ENCODE assay signal across 8 cellular contexts in genomic region chr1:169107673-169108160, GRCh38. TPM values are rescaled to one million over a fixed set of nuclear protein-coding genes. Genes with fewer than 3 reads are reported as not detected.
DNase-seq lines count a peak whose midpoint lies in the region; ATAC-seq and TF ChIP-seq lines count a peak whose summit lies in the region.

No MANE protein-coding gene starts in this region.

- peak overlapping the region; percentile 96 for H3K9ac ChIP-seq in muscle layer of colon (ENCODE audit: low read length)

- H3K27ac Mint-ChIP-seq in dendritic cell treated with granulocyte-macrophage colony-stimulating factor and Interleukin-4, amounts not matched to agents 40 ng/mL and 50 ng/mL, for 4 days, result peak overlapping the region; percentile 92

- peaks cover 25% of the 10 kb centered on the region for H3K36me3 Mint-ChIP-seq in dendritic cell treated with granulocyte-macrophage colony-stimulating factor and Interleukin-4, amounts not matched to agents 40 ng/mL and 50 ng/mL, for 4 days (ENCODE audit: low read depth)

- H3K27ac ChIP-seq in muscle layer of colon (ENCODE audit: low read depth, low read length), result peak overlapping the region; percentile 84
- H3K27ac ChIP-seq in vagina, result peak overlapping the region; percentile 20

- no peaks in the 10 kb centered on the region for H3K9me3 Mint-ChIP-seq in dendritic cell treated with granulocyte-macrophage colony-stimulating factor and Interleukin-4, amounts not matched to agents 40 ng/mL and 50 ng/mL, for 4 days

- DNase-seq in DMS53 (lab: John Stamatoyannopoulos, UW) (peak; percentile 54), NCI-H69 (lab: John Stamatoyannopoulos, UW) (peak; percentile 48), vagina (ENCODE audit: extremely low spot score in 2 of 2) (no peak), NCI-H774 (lab: John Stamatoyannopoulos, UW) (no peak), lower leg skin (ENCODE audit: low spot score in 2 of 2) (no peak)

- ATAC-seq in GM18519 (IDR thresholded peaks at IDR 0.05; ENCODE audit: low FRiP score, unreplicated experiment), result no peak

- no peaks in the 10 kb centered on the region for H3K9me3 ChIP-seq in muscle layer of colon (ENCODE audit: low read length)
- H3K9me3 ChIP-seq in vagina, result no peaks in the 10 kb centered on the region

- H3K36me3 ChIP-seq in muscle layer of colon (ENCODE audit: insufficient read depth, low read length) (peaks cover 15% of the 10 kb centered on the region), vagina (no peaks in the 10 kb centered on the region)

- peaks cover 50% of the 10 kb centered on the region for H3K4me1 ChIP-seq in muscle layer of colon (ENCODE audit: insufficient read depth, low read length)
- peaks cover 18% of the 10 kb centered on the region for H3K4me1 ChIP-seq in vagina

- intact Hi-C loops in dendritic cell treated with granulocyte-macrophage colony-stimulating factor and Interleukin-4, amounts not matched to agents 40 ng/mL and 50 ng/mL, for 4 days (cut with micrococcal nuclease), result loop anchor here (5.0 kb wide), 2 partner anchors 65 to 130 kb away; no protein-coding TSS in a partner anchor
- intact Hi-C loops in vagina (cut with DNase I), result no loop called here
- intact Hi-C loops in lower leg skin (cut with DNase I; ENCODE audit: low total_unique reads), result no loop called here

- no peaks in the 10 kb centered on the region for H3K27me3 ChIP-seq in muscle layer of colon (ENCODE audit: control insufficient read depth in 1 of 2, insufficient read depth in 2 of 2, low read length in 2 of 2)
- no peaks in the 10 kb centered on the region for H3K27me3 ChIP-seq in vagina

- 59 to 66% methylated on average over 7 of the region's 7 CpGs for WGBS in lower leg skin, 2 donors

- peak overlapping the region; percentile 82 to 88 for H3K4me3 ChIP-seq in muscle layer of colon (ENCODE audit: low read depth in 1 of 2, low read length in 2 of 2)
- peak overlapping the region; percentile 63 to 68 for H3K4me3 ChIP-seq in vagina
- H3K4me3 ChIP-seq in lower leg skin (ENCODE audit: low read depth, poor library complexity, severe bottlenecking), result no peak overlapping the region

- TF ChIP-seq CTCF in vagina (IDR thresholded peaks at IDR 0.05) (no peak), lower leg skin (IDR thresholded peaks at IDR 0.05) (no peak)

- H3K27me3 Mint-ChIP-seq in dendritic cell treated with granulocyte-macrophage colony-stimulating factor and Interleukin-4, amounts not matched to agents 40 ng/mL and 50 ng/mL, for 4 days, result peaks cover 3% of the 10 kb centered on the region

- peak overlapping the region; percentile 98 for H3K4me3 Mint-ChIP-seq in dendritic cell treated with granulocyte-macrophage colony-stimulating factor and Interleukin-4, amounts not matched to agents 40 ng/mL and 50 ng/mL, for 4 days

- H3K4me1 Mint-ChIP-seq in dendritic cell treated with granulocyte-macrophage colony-stimulating factor and Interleukin-4, amounts not matched to agents 40 ng/mL and 50 ng/mL, for 4 days (ENCODE audit: low read depth), result peaks cover 52% of the 10 kb centered on the region

- TF ChIP-seq POLR2A in vagina (IDR thresholded peaks at IDR 0.05) (no peak), lower leg skin (IDR thresholded peaks at IDR 0.05) (no peak)

RNA-seq across cellular contexts. Expression of gene ATP1B1, which starts 1.2 kb away (rescaled TPM):
- total RNA-seq in vagina (27.5 TPM), lower leg skin (100 to 1,000 TPM in 2 of 4 donors, 10 to 100 TPM in 2; 35.3 to 213 (median 122) TPM)

Comparison
In these comparisons a context has a peak if more than half of its experiments do, and no peak if none do; other contexts are left out.
1. DNase-seq: peak in DMS53 (single experiment) and NCI-H69 (single experiment); none in vagina (0 of 2), NCI-H774 (single experiment) and lower leg skin (0 of 2).